In genomic region chr1:154431586-154432373, GRCh38 we compare ENCODE assay signal across 8 cellular contexts. TPM values are rescaled to one million over a fixed set of nuclear protein-coding genes. Genes with fewer than 3 reads are reported as not detected.
A peak's percentile ranks its signal among the peaks of the same experiment; 100 is the strongest.
DNase-seq lines count a peak whose midpoint lies in the region; ATAC-seq and TF ChIP-seq lines count a peak whose summit lies in the region.

No MANE protein-coding gene starts in this region.

- in situ Hi-C loops in KBM-7 (cut with MboI; ENCODE audit: low pct_unique_long_range_greater_than_20kb, low sequenced_read_pairs): no loop called here

- peaks cover 37% of the 10 kb centered on the region for H3K4me1 Mint-ChIP-seq in activated naive CD8-positive, alpha-beta T cell (ENCODE audit: low read depth)

- ATAC-seq in left cardiac atrium: peak in 1 of 2 donors; percentile 51
- ATAC-seq in lung (ENCODE audit: insufficient read depth, low FRiP score): peak; percentile 57
- no peak for ATAC-seq in HG02870 (IDR thresholded peaks at IDR 0.05; ENCODE audit: unreplicated experiment)
- ATAC-seq in GM19463 (IDR thresholded peaks at IDR 0.05; ENCODE audit: unreplicated experiment): no peak

- H3K27me3 Mint-ChIP-seq in activated naive CD8-positive, alpha-beta T cell: no peaks in the 10 kb centered on the region

- TF ChIP-seq POLR2A in vagina (IDR thresholded peaks at IDR 0.05): no peak

- H3K4me3 Mint-ChIP-seq in activated naive CD8-positive, alpha-beta T cell: no peak overlapping the region

- no peaks in the 10 kb centered on the region for H3K9me3 ChIP-seq in lung (ENCODE audit: control insufficient read depth in 2 of 2, insufficient read depth in 1 of 2, low read length in 1 of 2)
- H3K9me3 ChIP-seq in vagina: no peaks in the 10 kb centered on the region

- peak overlapping the region in 1 of 2 donors; percentile 39 for H3K27ac ChIP-seq in lung (ENCODE audit: low read depth in 1 of 2, low read length in 1 of 2)
- H3K27ac ChIP-seq in vagina: peak overlapping the region; percentile 89

- H3K27me3 ChIP-seq in lung (ENCODE audit: control insufficient read depth, insufficient read depth) (no peaks in the 10 kb centered on the region), vagina (no peaks in the 10 kb centered on the region)

- H3K4me3 ChIP-seq in lung (no peak overlapping the region), vagina (no peak overlapping the region)

- peaks cover 6% of the 10 kb centered on the region for H3K36me3 Mint-ChIP-seq in activated naive CD8-positive, alpha-beta T cell

- intact Hi-C loops in left cardiac atrium (cut with DNase I) (no loop called here), cardiac septum (cut with DNase I) (no loop called here), vagina (cut with DNase I) (no loop called here)

- DNase-seq in left cardiac atrium (peak; percentile 58), cardiac septum (ENCODE audit: low spot score) (no peak), lung (ENCODE audit: low spot score) (no peak), vagina (ENCODE audit: extremely low spot score in 2 of 2) (no peak), KBM-7 (no peak)

- H3K36me3 ChIP-seq in lung (ENCODE audit: control insufficient read depth in 2 of 2, insufficient read depth in 2 of 2, low read length in 2 of 2) (peaks cover 0 to 22% of the 10 kb centered on the region in 2 donors), vagina (peaks cover 0 to 14% of the 10 kb centered on the region in 2 donors)

- WGBS in lung, 2 donors: 50 to 68% methylated on average over 10 of the region's 10 CpGs

- peak overlapping the region; percentile 62 for H3K27ac Mint-ChIP-seq in activated naive CD8-positive, alpha-beta T cell

- H3K9me3 Mint-ChIP-seq in activated naive CD8-positive, alpha-beta T cell (ENCODE audit: low read depth): no peaks in the 10 kb centered on the region

- no peak for TF ChIP-seq CTCF in lung (IDR thresholded peaks at IDR 0.05; ENCODE audit: control extremely low read depth, extremely low read depth)
- TF ChIP-seq CTCF in vagina (IDR thresholded peaks at IDR 0.05): no peak

- H3K4me1 ChIP-seq in lung (ENCODE audit: control insufficient read depth in 2 of 2, insufficient read depth in 2 of 2, low read length in 2 of 2) (peaks cover 17 to 19% of the 10 kb centered on the region in 2 donors), vagina (peaks cover 91% of the 10 kb centered on the region)

RNA-seq across cellular contexts. Expression of gene IL6R, which starts 26.6 kb away (rescaled TPM):
- 10 to 100 TPM; 11.2 to 11.4 TPM for total RNA-seq in left cardiac atrium
- 5.2 TPM for total RNA-seq in cardiac septum
- 10 to 100 TPM; 33.2 to 79.7 TPM for total RNA-seq in lung
- polyA plus RNA-seq in lung: 10 to 100 TPM; 12.3 to 30.8 TPM
- total RNA-seq in vagina: 50.8 TPM
